11 cellular contexts compared by ENCODE assay signal in the genomic region with DNA sequence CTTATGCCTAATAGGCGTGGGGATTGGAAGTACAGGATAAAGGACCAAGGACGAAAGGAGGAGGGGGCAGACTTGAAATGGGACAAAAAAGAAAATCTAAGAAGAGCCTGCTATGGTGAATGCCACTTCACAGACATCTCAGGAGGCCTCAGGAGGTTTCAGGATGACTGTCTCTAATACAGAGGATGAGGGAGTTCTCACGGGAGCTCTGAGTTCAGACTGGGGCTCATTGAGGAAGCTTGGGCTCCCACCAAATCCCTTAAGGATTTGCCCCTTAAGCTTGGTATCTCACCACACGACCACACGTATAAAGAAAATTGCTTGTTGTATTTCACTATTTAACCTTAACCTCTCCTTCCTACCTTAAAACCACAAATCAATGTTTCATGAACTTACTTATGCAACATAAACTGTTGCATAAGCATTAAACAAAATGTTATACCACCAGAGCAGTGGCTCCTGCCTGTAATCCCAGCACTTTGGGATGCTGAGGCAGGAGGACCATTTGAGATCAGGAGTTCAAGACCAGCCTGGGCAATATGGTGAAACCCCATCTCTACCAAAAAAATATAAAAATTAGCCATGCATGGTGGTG. TPM values are rescaled to one million over a fixed set of nuclear protein-coding genes. Genes with fewer than 3 reads are reported as not detected.
A peak's percentile ranks its signal among the peaks of the same experiment; 100 is the strongest.
DNase-seq lines count a peak whose midpoint lies in the region; ATAC-seq, FAIRE-seq and TF ChIP-seq lines count a peak whose summit lies in the region.
"Had no signal": no experiment of that assay in that cellular context is flagged by ENCODE, and none has a peak within 500 bp of the region (broad histone marks: within the 10 kb centered on the region; RNA-seq: fewer than 3 reads in every experiment).

No MANE protein-coding gene starts in this region.

- no peaks in the 10 kb centered on the region for H3K9me3 ChIP-seq in neuronal stem cell (replicated peaks in 1 of 2; ENCODE audit: control insufficient read depth in 2 of 2, insufficient read depth in 1 of 2, low read depth in 1 of 2, low read length in 2 of 2)
- no peaks in the 10 kb centered on the region for H3K9me3 ChIP-seq in heart left ventricle

- H2BK120ac ChIP-seq in neuronal stem cell (ENCODE audit: low read depth, low read length), result no peak overlapping the region

- no peak overlapping the region for H3K14ac ChIP-seq in neuronal stem cell (ENCODE audit: low read length)

- intact Hi-C loops in heart left ventricle (cut with DNase I), result no loop called here

- H3K27ac ChIP-seq in neuronal stem cell (replicated peaks; ENCODE audit: low read length), result no peak overlapping the region
- H3K27ac ChIP-seq in heart left ventricle, result no peak overlapping the region

- ATAC-seq in GM18909 (IDR thresholded peaks at IDR 0.05; ENCODE audit: poor library complexity, unreplicated experiment), result peak; percentile 92
- peak; percentile 95 for ATAC-seq in HG02588 (IDR thresholded peaks at IDR 0.05; ENCODE audit: unreplicated experiment)
- ATAC-seq in HG03432 (IDR thresholded peaks at IDR 0.05; ENCODE audit: unreplicated experiment), result peak; percentile 97
- no peak for ATAC-seq in heart left ventricle

- H4K8ac ChIP-seq in neuronal stem cell (ENCODE audit: low read depth, low read length), result no peak overlapping the region

- H3K9ac ChIP-seq in neuronal stem cell (ENCODE audit: low read depth, low read length, poor library complexity), result no peak overlapping the region

- no peak overlapping the region for H4K91ac ChIP-seq in neuronal stem cell (ENCODE audit: low read depth, low read length, poor library complexity)

- TF ChIP-seq POLR2A in GM12892 (IDR thresholded peaks at IDR 0.05; ENCODE audit: low read depth, low read length) (no peak), heart left ventricle (IDR thresholded peaks at IDR 0.05) (no peak)

- peak; percentile 82 for FAIRE-seq in GM12892 (lab: Jason Lieb, UNC)
- FAIRE-seq: small intestine had no signal

- H3K36me3 ChIP-seq in neuronal stem cell (replicated peaks in 1 of 2; ENCODE audit: control insufficient read depth in 2 of 2, insufficient read depth in 2 of 2, low read length in 2 of 2) (no peaks in the 10 kb centered on the region), heart left ventricle (peaks cover 0 to 5% (median under 1%) of the 10 kb centered on the region in 9 donors)

- H3K4me3 ChIP-seq in neuronal stem cell (ENCODE audit: low read length in 2 of 2) (no peak overlapping the region), heart left ventricle (no peak overlapping the region)

- H3K27me3 ChIP-seq in neuronal stem cell (ENCODE audit: control insufficient read depth in 3 of 3, insufficient read depth in 3 of 3, low read depth in 1 of 3, low read length in 3 of 3), result no peaks in the 10 kb centered on the region
- H3K27me3 ChIP-seq in heart left ventricle, result no peaks in the 10 kb centered on the region

- DNase-seq in GM12892 (ENCODE audit: insufficient read length) (peak; percentile 24), hippocampal formation (lab: John Stamatoyannopoulos, UW) (no peak), NCI-H2081 (lab: John Stamatoyannopoulos, UW) (no peak), neuronal stem cell (ENCODE audit: low spot score) (no peak), heart left ventricle (no peak)
- DNase-seq: activated CD4-positive, CD25-positive, alpha-beta regulatory T cell; NCI-H2107; small intestine had no signal

- no peak overlapping the region for H3K18ac ChIP-seq in neuronal stem cell (ENCODE audit: low read length)

- no peak overlapping the region for H3K4me2 ChIP-seq in neuronal stem cell (ENCODE audit: insufficient read depth, low read length, poor library complexity, severe bottlenecking)

- TF ChIP-seq CTCF in heart left ventricle (IDR thresholded peaks at IDR 0.05), result no peak

- WGBS in neuronal stem cell (ENCODE audit: extremely low coverage in 2 of 2, insufficient read length in 2 of 2, insufficient replicate concordance in 1 of 2), 2 donors, result 100% methylated on average over 1 of the region's 5 CpGs; no CpG with 5 or more reads in 1 of the 2 donors
- WGBS in heart left ventricle, 4 donors, result 75 to 81% (median 80%) methylated on average over 5 of the region's 5 CpGs

- no peaks in the 10 kb centered on the region for H3K79me1 ChIP-seq in neuronal stem cell (ENCODE audit: low read depth, low read length)

- H3K4me1 ChIP-seq in neuronal stem cell (ENCODE audit: control insufficient read depth in 2 of 2, insufficient read depth in 1 of 2, low read depth in 1 of 2, low read length in 2 of 2) (no peaks in the 10 kb centered on the region), heart left ventricle (no peaks in the 10 kb centered on the region)

- H2AK5ac ChIP-seq in neuronal stem cell (ENCODE audit: low read depth, low read length), result no peak overlapping the region

- no peak overlapping the region for H2BK5ac ChIP-seq in neuronal stem cell (ENCODE audit: low read length)

- H2BK15ac ChIP-seq in neuronal stem cell (ENCODE audit: low read length), result no peak overlapping the region

- no peak overlapping the region for H2BK12ac ChIP-seq in neuronal stem cell (ENCODE audit: low read length)

- H3K4ac ChIP-seq in neuronal stem cell (ENCODE audit: low read length), result no peak overlapping the region

- no peak overlapping the region for H3K23ac ChIP-seq in neuronal stem cell (ENCODE audit: low read depth, low read length, poor library complexity)

- no peak overlapping the region for H2AFZ ChIP-seq in neuronal stem cell (ENCODE audit: low read length)

RNA-seq across cellular contexts. Expression of gene SLC30A1, which starts 12.4 kb away (rescaled TPM):
- 4.7 TPM for polyA plus RNA-seq in GM12892 (2012; ENCODE audit: missing spikeins)
- 6.5 TPM for polyA plus RNA-seq in neuronal stem cell (2013, experiment 1 of 2)
- 6.8 TPM for polyA plus RNA-seq in neuronal stem cell (2013, experiment 2 of 2)
- total RNA-seq in heart left ventricle, result 10 to 100 TPM in 7 of 9 donors, 1 to 10 TPM in 2; 8.6 to 29.2 (median 16.2) TPM
- polyA plus RNA-seq in heart left ventricle, result 1 to 10 TPM; 2.8 to 4.2 TPM

Comparison
In these comparisons a context has a peak if more than half of its experiments do, and no peak if none do; other contexts are left out.
1. ATAC-seq: peak in GM18909 (single experiment), HG02588 (single experiment) and HG03432 (single experiment); none in heart left ventricle (0 of 4).